In the genomic region with DNA sequence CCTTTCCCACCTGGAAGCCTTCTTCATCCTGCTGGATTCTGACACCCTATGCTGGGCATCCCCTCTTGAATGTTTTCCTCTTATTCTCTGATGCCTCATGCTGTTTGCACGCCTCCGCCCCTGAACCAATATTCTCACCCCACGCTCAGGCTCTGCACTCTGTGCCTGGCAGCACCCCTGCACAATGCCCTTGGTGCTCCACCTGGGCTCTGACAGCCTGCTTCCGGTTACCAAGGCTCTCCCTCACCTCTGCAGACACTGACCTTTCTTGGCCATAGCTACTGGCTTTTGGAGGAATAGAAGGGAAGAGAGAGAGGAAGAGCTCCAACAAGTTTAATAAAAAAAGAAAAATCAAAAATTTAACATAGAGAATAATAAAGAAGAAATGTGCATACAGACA, we compare ENCODE assay signal across 21 cellular contexts.
"Had no signal": no experiment of that assay in that cellular context is flagged by ENCODE, and none has a peak within 500 bp of the region (broad histone marks: within the 10 kb centered on the region; RNA-seq: fewer than 3 reads in every experiment).

No MANE protein-coding gene starts in this region.

- H3K4me3 Mint-ChIP-seq: activated CD4-positive, alpha-beta T cell treated with anti-CD3 and anti-CD28 coated beads, Interleukin-2, amount 10 ng/mL, durations not matched to agents 24 days and 14 days; activated CD8-positive, alpha-beta memory T cell treated with anti-CD3 and anti-CD28 coated beads, Interleukin-2, amount 10 ng/mL, durations not matched to agents 7 days and 5 days; activated naive CD4-positive, alpha-beta T cell treated with anti-CD3 and anti-CD28 coated beads for 36 hours; activated naive CD8-positive, alpha-beta T cell treated with anti-CD3 and anti-CD28 coated beads for 36 hours; activated T-cell treated with anti-CD3 and anti-CD28 coated beads, Interleukin-2, amount 50 U/mL, for 4 hours; T-helper 1 cell treated with Interleukin-12 subunit alpha and Interleukin-12 subunit beta and Interleukin-4 antibody, amounts not matched to agents 30 μg/mL and 1 μg/mL, for 36 hours; WTC11 had no signal

- H3K27ac Mint-ChIP-seq: activated CD4-positive, alpha-beta T cell treated with anti-CD3 and anti-CD28 coated beads, Interleukin-2, amount 10 ng/mL, durations not matched to agents 24 days and 14 days; activated CD8-positive, alpha-beta memory T cell treated with anti-CD3 and anti-CD28 coated beads, Interleukin-2, amount 10 ng/mL, durations not matched to agents 7 days and 5 days; activated naive CD4-positive, alpha-beta T cell treated with anti-CD3 and anti-CD28 coated beads for 36 hours; activated naive CD8-positive, alpha-beta T cell treated with anti-CD3 and anti-CD28 coated beads for 36 hours; T-helper 1 cell treated with Interleukin-12 subunit alpha and Interleukin-12 subunit beta and Interleukin-4 antibody, amounts not matched to agents 30 μg/mL and 1 μg/mL, for 36 hours; WTC11 had no signal

- H3K4me1 Mint-ChIP-seq: activated CD8-positive, alpha-beta memory T cell treated with anti-CD3 and anti-CD28 coated beads, Interleukin-2, amount 10 ng/mL, durations not matched to agents 7 days and 5 days had no signal

- H3K4me3 ChIP-seq: MG63 had no signal

- H3K27me3 Mint-ChIP-seq: activated CD4-positive, alpha-beta T cell treated with anti-CD3 and anti-CD28 coated beads, Interleukin-2, amount 10 ng/mL, durations not matched to agents 24 days and 14 days; activated naive CD8-positive, alpha-beta T cell treated with anti-CD3 and anti-CD28 coated beads for 36 hours had no signal

- H3K9me3 ChIP-seq: MG63 had no signal

- DNase-seq: activated CD4-positive, alpha-beta T cell treated with anti-CD3 and anti-CD28 coated beads, Interleukin-2, amount 10 ng/mL, durations not matched to agents 24 days and 14 days; activated CD4-positive, alpha-beta T cell treated with anti-CD3 and anti-CD28 coated beads, Interleukin-2, amount 50 U/mL, for 48 hours; activated CD4-positive, CD25-positive, alpha-beta regulatory T cell treated with anti-CD3 and anti-CD28 coated beads, Interleukin-2, amount 50 U/mL, for 72 hours; activated CD8-positive, alpha-beta memory T cell treated with anti-CD3 and anti-CD28 coated beads, Interleukin-2, amount 10 ng/mL, durations not matched to agents 7 days and 5 days; activated effector memory CD4-positive, alpha-beta T cell treated with anti-CD3 and anti-CD28 coated beads, Interleukin-2, amount 50 U/mL, for 16 hours; activated naive CD4-positive, alpha-beta T cell treated with anti-CD3 and anti-CD28 coated beads for 36 hours; activated naive CD8-positive, alpha-beta T cell treated with anti-CD3 and anti-CD28 coated beads for 36 hours; activated T-cell treated with anti-CD3 and anti-CD28 coated beads, Interleukin-2, amount 50 U/mL, for 4 hours; cerebellar nuclear complex; MG63; NCI-H1105; NCI-H1436; NCI-H1694 treated with DMSO at 0.1 percent for 48 hours; NCI-H446; NCI-H526; NCI-H82; OCI-M1; SHP77 treated with DMSO at 0.1 percent for 48 hours had no signal

- H3K9ac ChIP-seq: KMS-11 had no signal

- H3K36me3 Mint-ChIP-seq: activated CD8-positive, alpha-beta memory T cell treated with anti-CD3 and anti-CD28 coated beads, Interleukin-2, amount 10 ng/mL, durations not matched to agents 7 days and 5 days; activated naive CD8-positive, alpha-beta T cell treated with anti-CD3 and anti-CD28 coated beads for 36 hours; WTC11 had no signal

- H3K36me3 ChIP-seq: MG63 had no signal

- H3K4me2 ChIP-seq: KMS-11 had no signal

- H3K9me3 Mint-ChIP-seq: activated CD4-positive, alpha-beta T cell treated with anti-CD3 and anti-CD28 coated beads, Interleukin-2, amount 10 ng/mL, durations not matched to agents 24 days and 14 days; activated naive CD4-positive, alpha-beta T cell treated with anti-CD3 and anti-CD28 coated beads for 36 hours; activated naive CD8-positive, alpha-beta T cell treated with anti-CD3 and anti-CD28 coated beads for 36 hours; activated T-cell treated with anti-CD3 and anti-CD28 coated beads, Interleukin-2, amount 50 U/mL, for 4 hours; T-helper 1 cell treated with Interleukin-12 subunit alpha and Interleukin-12 subunit beta and Interleukin-4 antibody, amounts not matched to agents 30 μg/mL and 1 μg/mL, for 36 hours had no signal

- H3K27ac ChIP-seq: KMS-11 had no signal

- H3K27me3 ChIP-seq: MG63 had no signal
